ENCODE assay signal across 27 cellular contexts in the genomic region with DNA sequence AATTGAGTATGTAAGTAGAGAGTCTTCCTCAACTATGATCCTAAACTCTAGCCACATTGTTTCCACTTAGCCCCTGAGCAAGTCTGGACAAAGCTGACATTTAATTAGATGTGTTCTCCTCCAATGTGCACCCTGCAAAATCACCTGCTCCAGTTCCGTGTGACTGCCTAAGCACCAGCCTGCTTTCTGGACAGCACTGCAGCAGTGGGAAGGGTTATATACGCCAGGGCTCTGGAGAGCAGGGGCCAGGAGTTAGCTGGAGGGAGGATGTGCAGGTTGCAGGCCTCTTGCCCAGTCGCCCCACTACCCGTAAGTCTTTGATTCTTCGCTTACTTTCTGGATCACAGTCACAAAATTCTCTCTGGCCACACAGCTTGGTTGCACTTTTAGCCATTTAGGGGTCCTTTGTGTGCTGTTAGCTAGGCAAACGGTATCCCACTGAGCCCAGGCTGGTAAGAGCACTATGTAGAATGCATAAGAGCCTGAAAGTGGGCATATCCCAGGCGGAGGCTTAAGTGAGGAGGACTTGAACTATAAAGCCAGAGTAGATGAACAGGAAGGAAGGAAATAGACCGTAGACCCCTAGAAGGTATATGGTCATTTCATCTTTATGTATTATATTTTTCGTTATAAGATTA. TPM values are rescaled to one million over a fixed set of nuclear protein-coding genes. Genes with fewer than 3 reads are reported as not detected.
A peak's percentile ranks its signal among the peaks of the same experiment; 100 is the strongest.
DNase-seq lines count a peak whose midpoint lies in the region; ATAC-seq and TF ChIP-seq lines count a peak whose summit lies in the region.
"Had no signal": no experiment of that assay in that cellular context is flagged by ENCODE, and none has a peak within 500 bp of the region (broad histone marks: within the 10 kb centered on the region; RNA-seq: fewer than 3 reads in every experiment).

No MANE protein-coding gene starts in this region.

- no peaks in the 10 kb centered on the region for H3K36me3 ChIP-seq in Loucy (ENCODE audit: insufficient read depth, low read length)
- H3K36me3 ChIP-seq: ascending aorta; BLaER1 treated with 17β-estradiol and CSF1 and Interleukin-3, amounts not matched to agents 10 nM and 100 nM; heart left ventricle; upper lobe of left lung had no signal

- H3K4me2 ChIP-seq in Loucy (ENCODE audit: low read depth, low read length, poor library complexity, severe bottlenecking), result no peak overlapping the region
- H3K4me2 ChIP-seq: BLaER1 treated with 17β-estradiol and CSF1 and Interleukin-3, amounts not matched to agents 10 nM and 100 nM; PC-9 had no signal

- TF ChIP-seq CTCF in Loucy (conservative IDR thresholded peaks at IDR 0.05; ENCODE audit: low read length) (no peak), mesothelial cell of epicardium (IDR thresholded peaks at IDR 0.05; ENCODE audit: unreplicated experiment) (no peak)

- no peak for ATAC-seq in HG02759 (IDR thresholded peaks at IDR 0.05; ENCODE audit: unreplicated experiment)
- ATAC-seq in GM18867 (IDR thresholded peaks at IDR 0.05; ENCODE audit: unreplicated experiment), result no peak
- ATAC-seq: esophagus mucosa; heart left ventricle; psoas muscle; Right ventricle myocardium inferior; stimulated activated naive B cell treated with anti-CD40 and anti-IgM and Interleukin-4, amounts not matched to agents 10 μg/mL and 1 μg/mL and 100 μg/mL, for 72 hours had no signal

- no peaks in the 10 kb centered on the region for H3K9me2 ChIP-seq in Loucy (replicated peaks; ENCODE audit: low read depth, low read length)

- peaks cover 4% of the 10 kb centered on the region for H3K4me1 ChIP-seq in Loucy (ENCODE audit: insufficient read depth, low read length, poor library complexity, severe bottlenecking)
- H3K4me1 ChIP-seq: ascending aorta, heart left ventricle, psoas muscle, upper lobe of left lung had no signal

- H3F3A ChIP-seq in Loucy (ENCODE audit: low read depth), result no peaks in the 10 kb centered on the region

- no peaks in the 10 kb centered on the region for H3K79me2 ChIP-seq in Loucy (ENCODE audit: insufficient read depth, low read length)

- H3K27me3 ChIP-seq in Loucy (ENCODE audit: insufficient read depth, low read length, poor library complexity, severe bottlenecking), result no peaks in the 10 kb centered on the region
- H3K27me3 ChIP-seq: ascending aorta, upper lobe of left lung had no signal

- no peak overlapping the region for H3K4me3 ChIP-seq in Loucy (ENCODE audit: low read length, poor library complexity, severe bottlenecking)
- H3K4me3 ChIP-seq: ascending aorta; BLaER1 treated with 17β-estradiol and CSF1 and Interleukin-3, amounts not matched to agents 10 nM and 100 nM; heart left ventricle; lung; PC-9; psoas muscle; upper lobe of left lung had no signal

- H3K27ac Mint-ChIP-seq in mesothelial cell of epicardium, result peak overlapping the region; percentile 30
- H3K27ac Mint-ChIP-seq: activated naive CD8-positive, alpha-beta T cell treated with anti-CD3 and anti-CD28 coated beads for 36 hours; endodermal cell; stimulated activated naive B cell treated with anti-CD40 and anti-IgM and Interleukin-4, amounts not matched to agents 10 μg/mL and 1 μg/mL and 100 μg/mL, for 72 hours had no signal

- peaks cover 47% of the 10 kb centered on the region for H3K4me1 Mint-ChIP-seq in mesothelial cell of epicardium
- H3K4me1 Mint-ChIP-seq: activated naive CD8-positive, alpha-beta T cell treated with anti-CD3 and anti-CD28 coated beads for 36 hours had no signal

- DNase-seq in DMS79 (lab: John Stamatoyannopoulos, UW) (peak; percentile 87), NCI-H345 (lab: John Stamatoyannopoulos, UW) (peak; percentile 78), mesothelial cell of epicardium (ENCODE audit: low spot score in 2 of 2, unreplicated experiment in 2 of 2) (no peak), mesenteric fat pad (ENCODE audit: low spot score) (no peak)
- DNase-seq: activated CD4-positive, alpha-beta T cell treated with anti-CD3 and anti-CD28 coated beads for 4 hours; activated effector memory CD4-positive, alpha-beta T cell treated with anti-CD3 and anti-CD28 coated beads, Interleukin-2, amount 50 U/mL, for 16 hours; activated naive CD8-positive, alpha-beta T cell treated with anti-CD3 and anti-CD28 coated beads for 36 hours; activated T-cell treated with anti-CD3 and anti-CD28 coated beads, Interleukin-2, amount 50 U/mL, for 1 hour; caudate nucleus; COR-L47; endodermal cell; foreskin fibroblast; heart left ventricle; NCI-H2227 treated with DMSO at 0.1 percent for 48 hours; PC-9; psoas muscle; stimulated activated CD4-positive, alpha-beta T cell treated with anti-CD3 and anti-CD28 coated beads, Interleukin-15, amount 100 ng/mL, for 24 hours; stimulated activated naive B cell treated with anti-CD40 and anti-IgM and Interleukin-4, amounts not matched to agents 10 μg/mL and 1 μg/mL and 100 μg/mL, for 72 hours; upper lobe of left lung had no signal

- H3K9me3 ChIP-seq in Loucy (ENCODE audit: insufficient read depth, low read depth, low read length), result no peaks in the 10 kb centered on the region
- H3K9me3 ChIP-seq: ascending aorta; BLaER1 treated with 17β-estradiol and CSF1 and Interleukin-3, amounts not matched to agents 10 nM and 100 nM; heart left ventricle; psoas muscle; upper lobe of left lung had no signal

- H3K27me3 Mint-ChIP-seq in mesothelial cell of epicardium (ENCODE audit: low read depth), result peaks cover 5% of the 10 kb centered on the region

- H3K36me3 Mint-ChIP-seq in mesothelial cell of epicardium, result no peaks in the 10 kb centered on the region
- H3K36me3 Mint-ChIP-seq: activated naive CD8-positive, alpha-beta T cell treated with anti-CD3 and anti-CD28 coated beads for 36 hours; stimulated activated naive B cell treated with anti-CD40 and anti-IgM and Interleukin-4, amounts not matched to agents 10 μg/mL and 1 μg/mL and 100 μg/mL, for 72 hours had no signal

- no peak overlapping the region for H3K4me3 Mint-ChIP-seq in mesothelial cell of epicardium
- H3K4me3 Mint-ChIP-seq: activated naive CD8-positive, alpha-beta T cell treated with anti-CD3 and anti-CD28 coated beads for 36 hours; endodermal cell; stimulated activated naive B cell treated with anti-CD40 and anti-IgM and Interleukin-4, amounts not matched to agents 10 μg/mL and 1 μg/mL and 100 μg/mL, for 72 hours had no signal

- H2AFZ ChIP-seq in Loucy (ENCODE audit: low read length), result peak overlapping the region; percentile 65; the same call in 1 of the 2 replicates
- H2AFZ ChIP-seq: PC-9 had no signal

- H3K9me3 Mint-ChIP-seq in mesothelial cell of epicardium, result no peaks in the 10 kb centered on the region
- H3K9me3 Mint-ChIP-seq: activated naive CD8-positive, alpha-beta T cell treated with anti-CD3 and anti-CD28 coated beads for 36 hours; endodermal cell; stimulated activated naive B cell treated with anti-CD40 and anti-IgM and Interleukin-4, amounts not matched to agents 10 μg/mL and 1 μg/mL and 100 μg/mL, for 72 hours had no signal

- H4K20me1 ChIP-seq in Loucy (ENCODE audit: insufficient read depth, low read length, poor library complexity, severe bottlenecking), result no peaks in the 10 kb centered on the region
- H4K20me1 ChIP-seq: BLaER1 treated with 17β-estradiol and CSF1 and Interleukin-3, amounts not matched to agents 10 nM and 100 nM had no signal

- no peak overlapping the region for H3K9ac ChIP-seq in Loucy (ENCODE audit: low read depth, low read length, poor library complexity, severe bottlenecking)
- H3K9ac ChIP-seq: BLaER1 treated with 17β-estradiol and CSF1 and Interleukin-3, amounts not matched to agents 10 nM and 100 nM had no signal

RNA-seq across cellular contexts. Expression of a gene that starts 10.7 kb away (rescaled TPM):
- 65.7 to 69.4 TPM (median 69.3 TPM) in 3 replicates for total RNA-seq in mesothelial cell of epicardium
- 71.1 TPM for total RNA-seq in mesenteric fat pad

Comparison
In these comparisons a context has a peak if more than half of its experiments do, and no peak if none do; other contexts are left out.
1. DNase-seq: peak in DMS79 (single experiment) and NCI-H345 (single experiment); none in mesothelial cell of epicardium (0 of 2) and mesenteric fat pad (single experiment).